In genomic region chr21:37527103-37527502, GRCh38 we compare ENCODE assay signal across 32 cellular contexts.
"Had no signal": no experiment of that assay in that cellular context is flagged by ENCODE, and none has a peak within 500 bp of the region (broad histone marks: within the 10 kb centered on the region; RNA-seq: fewer than 3 reads in every experiment).

No MANE protein-coding gene starts in this region.

- H3K4me3 Mint-ChIP-seq: immature natural killer cell; naive thymus-derived CD8-positive, alpha-beta T cell; nephron; neural crest cell; stimulated activated naive B cell treated with anti-CD40 and anti-IgM and Interleukin-4, amounts not matched to agents 10 μg/mL and 1 μg/mL and 100 μg/mL, for 72 hours had no signal

- DNase-seq: hypothalamus; immature natural killer cell; kidney; left colon; left lung; lower lobe of right lung; midbrain; mucosa of descending colon; naive thymus-derived CD8-positive, alpha-beta T cell; occipital lobe; pancreas; posterior cingulate gyrus; retina; right cardiac atrium; stimulated activated CD4-positive, alpha-beta T cell treated with anti-CD3 and anti-CD28 coated beads, Interleukin-12 subunit alpha, Interleukin-12 subunit beta, amount 100 ng/mL, for 4 hours; stimulated activated CD4-positive, alpha-beta T cell treated with anti-CD3 and anti-CD28 coated beads, Interleukin-15, amount 100 ng/mL, for 24 hours; stimulated activated CD4-positive, alpha-beta T cell treated with anti-CD3 and anti-CD28 coated beads, Interleukin-2, amount 100 ng/mL, for 24 hours; stimulated activated CD4-positive, alpha-beta T cell treated with anti-CD3 and anti-CD28 coated beads, Interleukin-4, amount 100 ng/mL, for 1 hour; stimulated activated naive B cell treated with anti-CD40 and anti-IgM and Interleukin-4, amounts not matched to agents 10 μg/mL and 1 μg/mL and 100 μg/mL, for 72 hours; stimulated activated naive CD8-positive, alpha-beta T cell treated with anti-CD3 and anti-CD28 coated beads, Interleukin-15, Interleukin-2, amounts not matched to agents 100 U/mL and 50 U/mL, for 24 hours; stomach; testis; thyroid gland; transverse colon; upper lobe of left lung had no signal

- H3K27me3 ChIP-seq: pancreas, testis, thyroid gland, upper lobe of left lung, vagina had no signal

- H3K9me3 ChIP-seq: left lung, lower lobe of right lung, mucosa of descending colon, neutrophil, pancreas, prostate gland, stomach, testis, thyroid gland, transverse colon, upper lobe of left lung, vagina had no signal

- H3K27ac Mint-ChIP-seq: immature natural killer cell; naive thymus-derived CD8-positive, alpha-beta T cell; nephron; stimulated activated naive B cell treated with anti-CD40 and anti-IgM and Interleukin-4, amounts not matched to agents 10 μg/mL and 1 μg/mL and 100 μg/mL, for 72 hours had no signal

- H3K36me3 Mint-ChIP-seq: immature natural killer cell; naive thymus-derived CD8-positive, alpha-beta T cell had no signal

- H3K4me1 Mint-ChIP-seq: neural crest cell had no signal

- H3K36me3 ChIP-seq: left lung, lower lobe of right lung, neutrophil, pancreas, prostate gland, stomach, thyroid gland, transverse colon, upper lobe of left lung, vagina had no signal

- H3K9me3 Mint-ChIP-seq: naive thymus-derived CD8-positive, alpha-beta T cell; nephron; stimulated activated naive B cell treated with anti-CD40 and anti-IgM and Interleukin-4, amounts not matched to agents 10 μg/mL and 1 μg/mL and 100 μg/mL, for 72 hours had no signal

- H3K27ac ChIP-seq: left lung, lower lobe of right lung, neutrophil, pancreas, prostate gland, skin epidermis, stomach, testis, thyroid gland, transverse colon, upper lobe of left lung, vagina had no signal

- H3K4me3 ChIP-seq: left lung, lower lobe of right lung, mucosa of descending colon, pancreas, prostate gland, skin epidermis, stomach, testis, thyroid gland, transverse colon, upper lobe of left lung, vagina had no signal

- ATAC-seq: left colon; left lung; lower lobe of right lung; mucosa of descending colon; naive thymus-derived CD8-positive, alpha-beta T cell; pancreas; right cardiac atrium; sciatic nerve; stimulated activated naive B cell treated with anti-CD40 and anti-IgM and Interleukin-4, amounts not matched to agents 10 μg/mL and 1 μg/mL and 100 μg/mL, for 72 hours; stimulated activated naive CD8-positive, alpha-beta T cell treated with anti-CD3 and anti-CD28 coated beads, Interleukin-15, Interleukin-2, amounts not matched to agents 100 U/mL and 50 U/mL, for 24 hours had no signal

- H3K4me1 ChIP-seq: pancreas, prostate gland, transverse colon had no signal
